1 cellular context compared by ENCODE assay signal in the genomic region with DNA sequence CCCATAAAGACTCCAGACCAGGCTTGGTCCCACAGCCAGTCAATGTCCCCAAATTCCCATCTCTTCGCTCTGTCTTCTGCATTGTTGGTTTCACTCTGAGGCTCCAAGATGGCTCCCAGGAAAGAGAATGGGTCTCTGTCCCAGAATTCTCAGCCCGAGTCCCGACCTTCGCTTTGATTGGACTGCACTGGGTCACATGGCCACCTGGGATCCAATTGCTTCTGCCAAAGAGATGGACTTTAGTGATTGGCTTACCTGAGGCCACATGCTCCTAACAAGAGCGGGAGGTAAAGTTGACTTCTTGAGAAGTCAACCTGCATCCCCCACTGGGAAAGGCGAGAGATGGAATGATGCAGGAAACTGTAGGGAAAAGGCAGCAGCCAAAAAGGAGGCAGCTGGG.
TF ChIP-seq lines count a peak whose summit lies in the region.

No MANE protein-coding gene starts in this region.

TF ChIP-seq in K562, 482 proteins besides CTCF, POLR2A, EP300 and RAD21 (continued from another document):
- TF ChIP-seq, protein P1, sequence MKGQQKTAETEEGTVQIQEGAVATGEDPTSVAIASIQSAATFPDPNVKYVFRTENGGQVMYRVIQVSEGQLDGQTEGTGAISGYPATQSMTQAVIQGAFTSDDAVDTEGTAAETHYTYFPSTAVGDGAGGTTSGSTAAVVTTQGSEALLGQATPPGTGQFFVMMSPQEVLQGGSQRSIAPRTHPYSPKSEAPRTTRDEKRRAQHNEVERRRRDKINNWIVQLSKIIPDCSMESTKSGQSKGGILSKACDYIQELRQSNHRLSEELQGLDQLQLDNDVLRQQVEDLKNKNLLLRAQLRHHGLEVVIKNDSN (CRISPR knock-in tag; IDR thresholded peaks at IDR 0.05) = peak; percentile 17; the same call in 1 of the 2 replicates
- TF ChIP-seq CREM (IDR thresholded peaks at IDR 0.05; ENCODE audit: low read depth) (no peak), ZNF707 (CRISPR knock-in tag; conservative IDR thresholded peaks at IDR 0.05) (no peak), RAD51 (IDR thresholded peaks at IDR 0.05; ENCODE audit: borderline replicate concordance, low read depth) (peak; percentile 47), ZNF785 (CRISPR knock-in tag; IDR thresholded peaks at IDR 0.05) (no peak), HNRNPLL (IDR thresholded peaks at IDR 0.05; ENCODE audit: low read depth, low read length, poor library complexity, severe bottlenecking) (no peak), CHD1 (IDR thresholded peaks at IDR 0.05; ENCODE audit: low read length) (no peak), SLC30A9 (CRISPR knock-in tag; IDR thresholded peaks at IDR 0.05) (no peak)
- TF ChIP-seq, protein P2, sequence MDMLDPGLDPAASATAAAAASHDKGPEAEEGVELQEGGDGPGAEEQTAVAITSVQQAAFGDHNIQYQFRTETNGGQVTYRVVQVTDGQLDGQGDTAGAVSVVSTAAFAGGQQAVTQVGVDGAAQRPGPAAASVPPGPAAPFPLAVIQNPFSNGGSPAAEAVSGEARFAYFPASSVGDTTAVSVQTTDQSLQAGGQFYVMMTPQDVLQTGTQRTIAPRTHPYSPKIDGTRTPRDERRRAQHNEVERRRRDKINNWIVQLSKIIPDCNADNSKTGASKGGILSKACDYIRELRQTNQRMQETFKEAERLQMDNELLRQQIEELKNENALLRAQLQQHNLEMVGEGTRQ (CRISPR knock-in tag; IDR thresholded peaks at IDR 0.05) = peak; percentile 75
